12 cellular contexts compared by ENCODE assay signal in genomic region chr7:2108501-2109250, GRCh38.
DNase-seq lines count a peak whose midpoint lies in the region; ATAC-seq and TF ChIP-seq lines count a peak whose summit lies in the region.
"Had no signal": no experiment of that assay in that cellular context is flagged by ENCODE, and none has a peak within 500 bp of the region (broad histone marks: within the 10 kb centered on the region; RNA-seq: fewer than 3 reads in every experiment).

No MANE protein-coding gene starts in this region.

- H3K36me3 ChIP-seq in BLaER1 (peaks cover 4% of the 10 kb centered on the region), upper lobe of right lung (no peaks in the 10 kb centered on the region)
- H3K36me3 ChIP-seq: uterus had no signal

- H3K9me3 ChIP-seq in BLaER1 (peaks cover 7% of the 10 kb centered on the region), upper lobe of right lung (no peaks in the 10 kb centered on the region)
- H3K9me3 ChIP-seq: uterus had no signal

- H3K4me3 ChIP-seq in BLaER1 (peak overlapping the region; percentile 64), upper lobe of right lung (no peak overlapping the region)
- H3K4me3 ChIP-seq: uterus had no signal

- peaks cover 96% of the 10 kb centered on the region for H3K4me1 ChIP-seq in BLaER1
- peaks cover 16% of the 10 kb centered on the region for H3K4me1 ChIP-seq in upper lobe of right lung

- intact Hi-C loops in upper lobe of right lung (cut with DNase I): no loop called here
- intact Hi-C loops in activated T-helper 1 cell treated with anti-CD3 and anti-CD28 coated beads, Interleukin-12 subunit alpha, Interleukin-12 subunit beta, Interleukin-2, Interleukin-4 antibody, amounts not matched to agents 30 ng/mL and 10 ng/mL and 1 ng/mL, durations not matched to agents 14 hours and 24 hours and 36 hours (cut with micrococcal nuclease): no loop called here

- peak in 1 of 2 experiments; percentile 48 for TF ChIP-seq CTCF in brain (conservative IDR thresholded peaks at IDR 0.05)
- TF ChIP-seq CTCF in mesothelial cell of epicardium (IDR thresholded peaks at IDR 0.05; ENCODE audit: unreplicated experiment): no peak
- no peak for TF ChIP-seq CTCF in upper lobe of right lung (IDR thresholded peaks at IDR 0.05)

- H3K27me3 Mint-ChIP-seq in brain: no peaks in the 10 kb centered on the region
- no peaks in the 10 kb centered on the region for H3K27me3 Mint-ChIP-seq in mesothelial cell of epicardium (ENCODE audit: low read depth)
- H3K27me3 Mint-ChIP-seq in activated T-helper 1 cell treated with anti-CD3 and anti-CD28 coated beads, Interleukin-12 subunit alpha, Interleukin-12 subunit beta, Interleukin-2, Interleukin-4 antibody, amounts not matched to agents 30 ng/mL and 10 ng/mL and 1 ng/mL, durations not matched to agents 14 hours and 24 hours and 36 hours (ENCODE audit: insufficient read depth): peaks cover 1% of the 10 kb centered on the region

- ATAC-seq in upper lobe of right lung: no peak
- no peak for ATAC-seq in HG03354 (IDR thresholded peaks at IDR 0.05; ENCODE audit: poor library complexity, severe bottlenecking, unreplicated experiment)
- ATAC-seq: Right ventricle myocardium inferior had no signal

- no peaks in the 10 kb centered on the region for H4K20me1 ChIP-seq in BLaER1

- H3K4me3 Mint-ChIP-seq in brain (peak overlapping the region in 4 of 5 experiments; percentile 19 to 61 (median 54)), mesothelial cell of epicardium (no peak overlapping the region)
- no peak overlapping the region for H3K4me3 Mint-ChIP-seq in activated T-helper 1 cell treated with anti-CD3 and anti-CD28 coated beads, Interleukin-12 subunit alpha, Interleukin-12 subunit beta, Interleukin-2, Interleukin-4 antibody, amounts not matched to agents 30 ng/mL and 10 ng/mL and 1 ng/mL, durations not matched to agents 14 hours and 24 hours and 36 hours

- no peaks in the 10 kb centered on the region for H3K27me3 ChIP-seq in BLaER1
- no peaks in the 10 kb centered on the region for H3K27me3 ChIP-seq in upper lobe of right lung
- H3K27me3 ChIP-seq: uterus had no signal

- peaks cover 0 to 5% (median 0%) of the 10 kb centered on the region in 5 experiments for H3K9me3 Mint-ChIP-seq in brain
- no peaks in the 10 kb centered on the region for H3K9me3 Mint-ChIP-seq in mesothelial cell of epicardium
- H3K9me3 Mint-ChIP-seq in activated T-helper 1 cell treated with anti-CD3 and anti-CD28 coated beads, Interleukin-12 subunit alpha, Interleukin-12 subunit beta, Interleukin-2, Interleukin-4 antibody, amounts not matched to agents 30 ng/mL and 10 ng/mL and 1 ng/mL, durations not matched to agents 14 hours and 24 hours and 36 hours: no peaks in the 10 kb centered on the region

- H3K9ac ChIP-seq in BLaER1: peak overlapping the region; percentile 85

- H3K36me3 Mint-ChIP-seq in brain (peaks cover 2% of the 10 kb centered on the region), mesothelial cell of epicardium (peaks cover 2% of the 10 kb centered on the region)
- H3K36me3 Mint-ChIP-seq in activated T-helper 1 cell treated with anti-CD3 and anti-CD28 coated beads, Interleukin-12 subunit alpha, Interleukin-12 subunit beta, Interleukin-2, Interleukin-4 antibody, amounts not matched to agents 30 ng/mL and 10 ng/mL and 1 ng/mL, durations not matched to agents 14 hours and 24 hours and 36 hours (ENCODE audit: low read depth): peaks cover 4% of the 10 kb centered on the region

- peak overlapping the region; percentile 70 to 97 (median 84) for H3K27ac Mint-ChIP-seq in brain
- H3K27ac Mint-ChIP-seq in mesothelial cell of epicardium: peak overlapping the region; percentile 3
- H3K27ac Mint-ChIP-seq in activated T-helper 1 cell treated with anti-CD3 and anti-CD28 coated beads, Interleukin-12 subunit alpha, Interleukin-12 subunit beta, Interleukin-2, Interleukin-4 antibody, amounts not matched to agents 30 ng/mL and 10 ng/mL and 1 ng/mL, durations not matched to agents 14 hours and 24 hours and 36 hours: no peak overlapping the region

- H3K27ac ChIP-seq in BLaER1 (peak overlapping the region; percentile 97), upper lobe of right lung (no peak overlapping the region)
- H3K27ac ChIP-seq: uterus had no signal

- H3K4me2 ChIP-seq in BLaER1: peak overlapping the region; percentile 94

- DNase-seq in NCI-H510A (lab: John Stamatoyannopoulos, UW): peak; percentile 50
- DNase-seq in mesothelial cell of epicardium (ENCODE audit: low spot score in 2 of 2, unreplicated experiment in 2 of 2): no peak
- no peak for DNase-seq in upper lobe of right lung
- no peak for DNase-seq in activated T-helper 1 cell treated with anti-CD3 and anti-CD28 coated beads, Interleukin-12 subunit alpha, Interleukin-12 subunit beta, Interleukin-2, Interleukin-4 antibody, amounts not matched to agents 30 ng/mL and 10 ng/mL and 1 ng/mL, durations not matched to agents 14 hours and 24 hours and 36 hours (ENCODE audit: low spot score)
- no peak for DNase-seq in OCI-M1 (lab: John Stamatoyannopoulos, UW)
- DNase-seq: activated CD4-positive, CD25-positive, alpha-beta regulatory T cell; NCI-H2171; uterus had no signal

- peaks cover 96% of the 10 kb centered on the region for H3K4me1 Mint-ChIP-seq in brain
- peaks cover 43% of the 10 kb centered on the region for H3K4me1 Mint-ChIP-seq in mesothelial cell of epicardium
- H3K4me1 Mint-ChIP-seq in activated T-helper 1 cell treated with anti-CD3 and anti-CD28 coated beads, Interleukin-12 subunit alpha, Interleukin-12 subunit beta, Interleukin-2, Interleukin-4 antibody, amounts not matched to agents 30 ng/mL and 10 ng/mL and 1 ng/mL, durations not matched to agents 14 hours and 24 hours and 36 hours (ENCODE audit: low read depth): peaks cover 36% of the 10 kb centered on the region

Comparison
In these comparisons a context has a peak if more than half of its experiments do, and no peak if none do; other contexts are left out.
1. H3K4me3 Mint-ChIP-seq: peak in brain (4 of 5); none in mesothelial cell of epicardium (single experiment) and activated T-helper 1 cell treated with anti-CD3 and anti-CD28 coated beads, Interleukin-12 subunit alpha, Interleukin-12 subunit beta, Interleukin-2, Interleukin-4 antibody, amounts not matched to agents 30 ng/mL and 10 ng/mL and 1 ng/mL, durations not matched to agents 14 hours and 24 hours and 36 hours (single experiment).